ENCODE assay signal across 20 cellular contexts in genomic region chr2:237682901-237683670, GRCh38. TPM values are rescaled to one million over a fixed set of nuclear protein-coding genes. Genes with fewer than 3 reads are reported as not detected.
DNase-seq lines count a peak whose midpoint lies in the region; ATAC-seq, FAIRE-seq and TF ChIP-seq lines count a peak whose summit lies in the region.
"Had no signal": no experiment of that assay in that cellular context is flagged by ENCODE, and none has a peak within 500 bp of the region (broad histone marks: within the 10 kb centered on the region; RNA-seq: fewer than 3 reads in every experiment).

No MANE protein-coding gene starts in this region.

- H3K4me2 ChIP-seq in BLaER1: peak overlapping the region; percentile 49
- H3K4me2 ChIP-seq: A549 had no signal

- H3K9me3 ChIP-seq in BLaER1 (no peaks in the 10 kb centered on the region), psoas muscle (no peaks in the 10 kb centered on the region)
- H3K9me3 ChIP-seq: A549, pancreas, SJSA1, tibial artery had no signal

- POLR2A ChIA-PET in RWPE1 (lab: Yijun Ruan, JAX; ENCODE audit: low non-redundant PET): no interaction called here

- no peaks in the 10 kb centered on the region for H3K36me3 Mint-ChIP-seq in activated T-cell treated with anti-CD3 and anti-CD28 coated beads, Interleukin-2, amount 50 U/mL, for 24 hours (ENCODE audit: low read depth)
- H3K36me3 Mint-ChIP-seq: CD4-positive, CD25-positive, alpha-beta regulatory T cell; naive thymus-derived CD8-positive, alpha-beta T cell had no signal

- DNase-seq in RWPE1 (ENCODE audit: low spot score): peak; percentile 37
- DNase-seq in left ventricle myocardium superior: peak; percentile 64
- no peak for DNase-seq in psoas muscle
- DNase-seq in NCI-H345 treated with DMSO at 0.1 percent for 48 hours (lab: John Stamatoyannopoulos, UW; ENCODE audit: unreplicated experiment): no peak
- DNase-seq in activated T-cell treated with anti-CD3 and anti-CD28 coated beads, Interleukin-2, amount 50 U/mL, for 24 hours: no peak
- no peak for DNase-seq in GM12891 (ENCODE audit: insufficient read length, low spot score)
- DNase-seq in G401 (ENCODE audit: low spot score): no peak
- DNase-seq: activated CD4-positive, CD25-positive, alpha-beta regulatory T cell; CD4-positive, CD25-positive, alpha-beta regulatory T cell; DMS79 treated with DMSO at 0.1 percent for 48 hours; naive thymus-derived CD8-positive, alpha-beta T cell; NCI-H2029 treated with DMSO at 0.1 percent for 48 hours; NCI-H510A treated with DMSO at 0.1 percent for 48 hours; pancreas; tibial artery had no signal

- no peak for TF ChIP-seq POLR2A in GM12891 (IDR thresholded peaks at IDR 0.05; ENCODE audit: low read depth, low read length)

- 30 to 45% (median 40%) methylated on average over 18 of the region's 18 CpGs for WGBS in psoas muscle, 3 donors

- ATAC-seq in left ventricle myocardium superior (peak; percentile 48), psoas muscle (peak; percentile 55 to 69 (median 64))
- ATAC-seq: A549; naive thymus-derived CD8-positive, alpha-beta T cell; pancreas had no signal

- no peaks in the 10 kb centered on the region for H3K27me3 Mint-ChIP-seq in activated T-cell treated with anti-CD3 and anti-CD28 coated beads, Interleukin-2, amount 50 U/mL, for 24 hours
- H3K27me3 Mint-ChIP-seq: naive thymus-derived CD8-positive, alpha-beta T cell had no signal

- no peak overlapping the region for H3K4me3 Mint-ChIP-seq in activated T-cell treated with anti-CD3 and anti-CD28 coated beads, Interleukin-2, amount 50 U/mL, for 24 hours
- H3K4me3 Mint-ChIP-seq: CD4-positive, CD25-positive, alpha-beta regulatory T cell; naive thymus-derived CD8-positive, alpha-beta T cell; T-helper 2 cell treated with Interferon-gamma antibody and Interleukin-4, amounts not matched to agents 5 μg/mL and 100 μg/mL, for 36 hours had no signal

- H3K27ac ChIP-seq in BLaER1 (no peak overlapping the region), RWPE1 (peak overlapping the region; percentile 74), psoas muscle (peak overlapping the region; percentile 86)
- H3K27ac ChIP-seq: A549, pancreas, SJSA1 had no signal

- in situ Hi-C loops in G401 (cut with HindIII; ENCODE audit: low sequenced_read_pairs): loop anchor here (5.0 kb wide), 1 partner anchor 81 kb away; no protein-coding TSS in a partner anchor

- H3K4me3 ChIP-seq in BLaER1 (no peak overlapping the region), psoas muscle (peak overlapping the region; percentile 33)
- H3K4me3 ChIP-seq: A549, pancreas, SJSA1, tibial artery had no signal

- peaks cover 26% of the 10 kb centered on the region for H3K4me1 Mint-ChIP-seq in activated T-cell treated with anti-CD3 and anti-CD28 coated beads, Interleukin-2, amount 50 U/mL, for 24 hours (ENCODE audit: low read depth)

- CTCF ChIA-PET in RWPE1 (lab: Yijun Ruan, JAX): interaction anchor here (1.0 to 4.1 kb wide), 2 partner anchors 10 to 17 kb away, joined by 5 to 24 read pairs; no protein-coding TSS in a partner anchor

- H3K4me1 ChIP-seq in BLaER1 (peaks cover 58% of the 10 kb centered on the region), psoas muscle (peaks cover 42% of the 10 kb centered on the region)

- no peak for FAIRE-seq in GM12891 (lab: Jason Lieb, UNC)
- FAIRE-seq: A549, pancreas had no signal

- H3K36me3 ChIP-seq in BLaER1 (peaks cover 44% of the 10 kb centered on the region), psoas muscle (ENCODE audit: insufficient read depth in 1 of 2, low read depth in 1 of 2) (no peaks in the 10 kb centered on the region)
- H3K36me3 ChIP-seq: pancreas had no signal

- no peak for TF ChIP-seq CTCF in RWPE1 (conservative IDR thresholded peaks at IDR 0.05; ENCODE audit: low read depth)
- TF ChIP-seq CTCF in psoas muscle (IDR thresholded peaks at IDR 0.05): no peak

- intact Hi-C loops in left ventricle myocardium superior (cut with micrococcal nuclease) (no loop called here), psoas muscle (cut with DNase I) (no loop called here)

- peaks cover 38% of the 10 kb centered on the region for H4K20me1 ChIP-seq in BLaER1

- no peaks in the 10 kb centered on the region for H3K27me3 ChIP-seq in BLaER1
- H3K27me3 ChIP-seq in psoas muscle (ENCODE audit: insufficient read depth in 3 of 3, low read length in 2 of 3): no peaks in the 10 kb centered on the region
- H3K27me3 ChIP-seq: pancreas, SJSA1, tibial artery had no signal

- H3K9me3 Mint-ChIP-seq in activated T-cell treated with anti-CD3 and anti-CD28 coated beads, Interleukin-2, amount 50 U/mL, for 24 hours: no peaks in the 10 kb centered on the region
- H3K9me3 Mint-ChIP-seq: CD4-positive, CD25-positive, alpha-beta regulatory T cell; IgD-negative memory B cell; naive thymus-derived CD8-positive, alpha-beta T cell; T-helper 2 cell treated with Interferon-gamma antibody and Interleukin-4, amounts not matched to agents 5 μg/mL and 100 μg/mL, for 36 hours had no signal

- no peak overlapping the region for H3K9ac ChIP-seq in BLaER1

- no peak overlapping the region for H3K27ac Mint-ChIP-seq in activated T-cell treated with anti-CD3 and anti-CD28 coated beads, Interleukin-2, amount 50 U/mL, for 24 hours
- H3K27ac Mint-ChIP-seq: IgD-negative memory B cell; T-helper 2 cell treated with Interferon-gamma antibody and Interleukin-4, amounts not matched to agents 5 μg/mL and 100 μg/mL, for 36 hours had no signal

TF ChIP-seq in GM12891, 5 proteins besides CTCF, POLR2A, EP300 and RAD21:
- TF ChIP-seq SPI1 (IDR thresholded peaks at IDR 0.05; ENCODE audit: low read depth, low read length): no peak
- no peak for TF ChIP-seq TAF1 (IDR thresholded peaks at IDR 0.05; ENCODE audit: low read depth, low read length)
- TF ChIP-seq PAX5 (IDR thresholded peaks at IDR 0.05; ENCODE audit: insufficient read depth, low read length, severe bottlenecking): no peak
- TF ChIP-seq POU2F2 (IDR thresholded peaks at IDR 0.05; ENCODE audit: low read depth, low read length): no peak
- no peak for TF ChIP-seq POLR2AphosphoS5 (IDR thresholded peaks at IDR 0.05; ENCODE audit: low read depth, low read length)
TF ChIP-seq in GM12891: peak in this region for 0.

RNA-seq across cellular contexts. Expression of gene LRRFIP1, which starts 55.7 kb away (rescaled TPM):
- total RNA-seq in left ventricle myocardium superior (101 TPM), psoas muscle (100 to 1,000 TPM in 1 of 4 donors, 10 to 100 TPM in 3; 91.9 to 108 (median 93.4) TPM)
- 10 to 100 TPM; 42.3 to 62.6 (median 50.4) TPM for polyA plus RNA-seq in psoas muscle
- polyA plus RNA-seq in GM12891 (2012; ENCODE audit: low read depth, missing spikeins): 37.0 TPM
- 14.3 and 24.6 TPM in 2 replicates for total RNA-seq in G401 (2014; rRNA removed; shearing (Covaris generic))

Comparison
In these comparisons a context has a peak if more than half of its experiments do, and no peak if none do; other contexts are left out.
1. DNase-seq: peak in RWPE1 (single experiment) and left ventricle myocardium superior (single experiment); none in psoas muscle (0 of 2), NCI-H345 treated with DMSO at 0.1 percent for 48 hours (single experiment), activated T-cell treated with anti-CD3 and anti-CD28 coated beads, Interleukin-2, amount 50 U/mL, for 24 hours (single experiment), GM12891 (single experiment) and G401 (single experiment).